ENCODE assay signal across 24 cellular contexts in genomic region chr12:109897029-109897428, GRCh38. TPM values are rescaled to one million over a fixed set of nuclear protein-coding genes. Genes with fewer than 3 reads are reported as not detected.
DNase-seq lines count a peak whose midpoint lies in the region; ATAC-seq, FAIRE-seq and TF ChIP-seq lines count a peak whose summit lies in the region.
"Had no signal": no experiment of that assay in that cellular context is flagged by ENCODE, and none has a peak within 500 bp of the region (broad histone marks: within the 10 kb centered on the region; RNA-seq: fewer than 3 reads in every experiment).

No MANE protein-coding gene starts in this region.

- H2AFZ ChIP-seq in HepG2 (ENCODE audit: low read length), result no peak overlapping the region

- TF ChIP-seq EP300 in HepG2 (IDR thresholded peaks at IDR 0.05; ENCODE audit: low read depth in 2 of 2, low read length in 2 of 2), result no peak
- no peak for TF ChIP-seq EP300 in HepG2 (CRISPR knock-in tag; IDR thresholded peaks at IDR 0.05; ENCODE audit: borderline replicate concordance)

- peak overlapping the region; percentile 12 for H3K27ac Mint-ChIP-seq in neural crest cell (ENCODE audit: unreplicated experiment)

- H3K4me3 ChIP-seq in HepG2 (replicated peaks in 1 of 3; ENCODE audit: insufficient read depth in 1 of 3, low read depth in 2 of 3, low read length in 3 of 3) (no peak overlapping the region), right lobe of liver (no peak overlapping the region)
- H3K4me3 ChIP-seq: A549; BLaER1 treated with 17β-estradiol and CSF1 and Interleukin-3, amounts not matched to agents 10 nM and 100 nM; HAP-1 had no signal

- no TSS peak for BruUV-seq in HepG2 (replicated peaks; lab: Mats Ljungman, UMichigan)

- WGBS in HepG2 (ENCODE audit: low lambda C conversion rate), result 9% methylated on average over 4 of the region's 6 CpGs
- 63% methylated on average over 2 of the region's 6 CpGs for WGBS in right lobe of liver (ENCODE audit: insufficient coverage, low coverage, low lambda C conversion rate, missing lambda C conversion rate)

- H3K9ac ChIP-seq in HepG2 (ENCODE audit: insufficient read depth, low read depth, low read length), result 0 out of 2 replicates have a peak overlapping the region, but pooled peaks have one; percentile 2
- H3K9ac ChIP-seq: BLaER1 treated with 17β-estradiol and CSF1 and Interleukin-3, amounts not matched to agents 10 nM and 100 nM had no signal

- in situ Hi-C loops in HepG2 (cut with HindIII; ENCODE audit: extremely low pct_ligation_motif_present, low pct_unique_long_range_greater_than_20kb), result no loop called here

- H3K36me3 ChIP-seq in HepG2 (replicated peaks in 1 of 2; ENCODE audit: control insufficient read depth in 1 of 2, insufficient read depth in 2 of 2, low read length in 2 of 2) (no peaks in the 10 kb centered on the region), right lobe of liver (no peaks in the 10 kb centered on the region)
- H3K36me3 ChIP-seq: BE2C, HAP-1 had no signal

- H3K4me2 ChIP-seq in HepG2 (ENCODE audit: low read depth, low read length), result peak overlapping the region; percentile 51
- H3K4me2 ChIP-seq: A549; BLaER1 treated with 17β-estradiol and CSF1 and Interleukin-3, amounts not matched to agents 10 nM and 100 nM had no signal

- TF ChIP-seq POLR2A in HepG2 (IDR thresholded peaks at IDR 0.05; ENCODE audit: insufficient read depth in 1 of 2, low read depth in 2 of 2, low read length in 2 of 2) (no peak), right lobe of liver (IDR thresholded peaks at IDR 0.05) (no peak)

- peaks cover 0 to 3% of the 10 kb centered on the region in 2 experiments; a peak in 2 of 5 replicates for H3K27me3 ChIP-seq in HepG2 (ENCODE audit: control insufficient read depth in 1 of 2, insufficient read depth in 2 of 2, low read length in 2 of 2)
- H3K27me3 ChIP-seq in right lobe of liver, result no peaks in the 10 kb centered on the region
- H3K27me3 ChIP-seq: BE2C; BLaER1 treated with 17β-estradiol and CSF1 and Interleukin-3, amounts not matched to agents 10 nM and 100 nM had no signal

- H4K20me1 ChIP-seq in HepG2 (ENCODE audit: insufficient read depth, low read length), result no peaks in the 10 kb centered on the region

- no peak for TF ChIP-seq CTCF in HepG2 (CRISPR knock-in tag; IDR thresholded peaks at IDR 0.05)
- no peak for TF ChIP-seq CTCF in right lobe of liver (IDR thresholded peaks at IDR 0.05)
- TF ChIP-seq CTCF in neural crest cell (conservative IDR thresholded peaks at IDR 0.05), result no peak
- no peak for TF ChIP-seq CTCF in GM10266 (IDR thresholded peaks at IDR 0.05; ENCODE audit: control insufficient read depth, insufficient read depth, low read depth, missing control alignments)

- H3K27me3 Mint-ChIP-seq in neural crest cell (ENCODE audit: low read depth), result peaks cover 5% of the 10 kb centered on the region
- H3K27me3 Mint-ChIP-seq: CD4-positive, alpha-beta T cell had no signal

- H3K4me1 Mint-ChIP-seq in neural crest cell, result peaks cover 20% of the 10 kb centered on the region

- no peaks in the 10 kb centered on the region for H3K9me3 ChIP-seq in HepG2 (ENCODE audit: low read length)
- no peaks in the 10 kb centered on the region for H3K9me3 ChIP-seq in right lobe of liver
- H3K9me3 ChIP-seq: A549; BE2C; BLaER1 treated with 17β-estradiol and CSF1 and Interleukin-3, amounts not matched to agents 10 nM and 100 nM; HAP-1 had no signal

- FAIRE-seq in HepG2 (lab: Jason Lieb, UNC), result no peak
- FAIRE-seq: A549, GM12892, H54 had no signal

- DNase-seq in HepG2 (ENCODE audit: low spot score) (no peak), right lobe of liver (no peak), neural crest cell (ENCODE audit: low read depth, low spot score) (no peak), GM10266 (ENCODE audit: extremely low spot score) (no peak), HCEC 1CT (no peak)
- DNase-seq: 8988T; ACHN; AML-193; BE2C; Calu3; CD4-positive, alpha-beta T cell; COR-L47; DMS53; DMS79 treated with DMSO at 0.1 percent for 48 hours; GF-D8; GOT3 had no signal

- intact Hi-C loops in HepG2 (cut with micrococcal nuclease; ENCODE audit: unreplicated experiment) (no loop called here), right lobe of liver (cut with DNase I) (no loop called here)

- no peaks in the 10 kb centered on the region for H3K36me3 Mint-ChIP-seq in neural crest cell (ENCODE audit: low read depth)

- peaks cover 17% of the 10 kb centered on the region for H3K79me2 ChIP-seq in HepG2 (ENCODE audit: insufficient read depth, low read length)

- ATAC-seq in HepG2, result no peak
- ATAC-seq in right lobe of liver, result no peak
- ATAC-seq in esophagus mucosa, result peak; percentile 49
- ATAC-seq in GM21423 (IDR thresholded peaks at IDR 0.05; ENCODE audit: unreplicated experiment), result no peak
- ATAC-seq: A549 had no signal

- H3K4me1 ChIP-seq in HepG2 (ENCODE audit: insufficient read depth, low read length) (peaks cover 73% of the 10 kb centered on the region), right lobe of liver (peaks cover 0 to 18% (median 6%) of the 10 kb centered on the region in 4 donors)
- H3K4me1 ChIP-seq: BE2C had no signal

- no peaks in the 10 kb centered on the region for H3K9me3 Mint-ChIP-seq in neural crest cell
- H3K9me3 Mint-ChIP-seq: CD4-positive, alpha-beta T cell had no signal

- TF ChIP-seq RAD21 in HepG2 (CRISPR knock-in tag; IDR thresholded peaks at IDR 0.05), result no peak

- H3K27ac ChIP-seq in HepG2 (ENCODE audit: extremely low read length, insufficient read depth, low read length) (no peak overlapping the region), right lobe of liver (no peak overlapping the region)
- H3K27ac ChIP-seq: A549; BLaER1 treated with 17β-estradiol and CSF1 and Interleukin-3, amounts not matched to agents 10 nM and 100 nM had no signal

- H3K4me3 Mint-ChIP-seq in neural crest cell, result peak overlapping the region; percentile 76
- H3K4me3 Mint-ChIP-seq: CD14-positive monocyte had no signal

- CTCF ChIA-PET in HepG2 (lab: Yijun Ruan, JAX; ENCODE audit: low intra/inter-chr PET ratio, low total read pairs), result interaction anchor here (0.7 kb wide), 1 partner anchor 44 kb away, joined by 3 read pairs; no protein-coding TSS in a partner anchor

- POLR2A ChIA-PET in HepG2 (lab: Yijun Ruan, JAX), result no interaction called here

TF ChIP-seq in HepG2, 621 proteins besides CTCF, POLR2A, EP300 and RAD21 (continues in another document):
- TF ChIP-seq CEBPG (CRISPR knock-in tag; IDR thresholded peaks at IDR 0.05), result peak; percentile 53
- no peak for TF ChIP-seq MYC (CRISPR knock-in tag; IDR thresholded peaks at IDR 0.05; ENCODE audit: borderline replicate concordance)

RNA-seq across cellular contexts. Expression of gene TCHP, which starts 3.0 kb away (rescaled TPM):
- 10.4 and 12.2 TPM in 2 replicates for total RNA-seq in HepG2 (2016; rRNA removed; fragmentation: Illumina TruSeq; extraction: Trizol)
- total RNA-seq in HepG2 (2016; cell fraction: cytosol; rRNA removed; fragmentation: Illumina TruSeq; extraction: Trizol; ENCODE audit: low read depth), result 2.5 and 2.6 TPM in 2 replicates
- 8.5 and 11.7 TPM in 2 replicates for total RNA-seq in HepG2 (2016; cell fraction: insoluble cytoplasmic fraction; rRNA removed; fragmentation: Illumina TruSeq; extraction: Trizol)
- total RNA-seq in HepG2 (2016; cell fraction: membrane; rRNA removed; fragmentation: Illumina TruSeq; extraction: Trizol), result 5.2 and 5.6 TPM in 2 replicates
- total RNA-seq in HepG2 (2016; cell fraction: nucleus; rRNA removed; fragmentation: Illumina TruSeq; extraction: Trizol), result 12.5 and 13.8 TPM in 2 replicates
- 6.3 and 6.7 TPM in 2 replicates for polyA plus RNA-seq in HepG2 (2011; rRNA removed)
- 4.3 and 5.7 TPM in 2 replicates for polyA plus RNA-seq in HepG2 (2011; cell fraction: cytosol; rRNA removed)
- 32.3 and 36.3 TPM in 2 replicates for polyA plus RNA-seq in HepG2 (2011; cell fraction: nucleus; rRNA removed)
- polyA plus RNA-seq in HepG2 (2012), result 7.6 and 9.7 TPM in 2 replicates
- 1.2 and 1.4 TPM in 2 replicates for polyA plus RNA-seq in HepG2 (2016; cell fraction: cytosol; fragmentation: Illumina TruSeq; extraction: Trizol; ENCODE audit: low read depth)
- polyA plus RNA-seq in HepG2 (2016; cell fraction: insoluble cytoplasmic fraction; fragmentation: Illumina TruSeq; extraction: Trizol; ENCODE audit: low read depth), result 11.8 and 12.5 TPM in 2 replicates
- 3.1 and 3.4 TPM in 2 replicates for polyA plus RNA-seq in HepG2 (2016; cell fraction: membrane; fragmentation: Illumina TruSeq; extraction: Trizol; ENCODE audit: low read depth)
- polyA plus RNA-seq in HepG2 (2016; cell fraction: nucleus; fragmentation: Illumina TruSeq; extraction: Trizol; ENCODE audit: insufficient read depth, low read depth), result 29.5 and 29.6 TPM in 2 replicates
- polyA minus RNA-seq in HepG2 (2011; rRNA and poly(A)+ RNA removed; ENCODE audit: low replicate concordance), result 5.0 and 14.9 TPM in 2 replicates
- polyA minus RNA-seq in HepG2 (2011; cell fraction: cytosol; rRNA and poly(A)+ RNA removed), result 1.4 and 1.7 TPM in 2 replicates
- 11.3 and 11.8 TPM in 2 replicates for polyA minus RNA-seq in HepG2 (2011; cell fraction: nucleus; rRNA and poly(A)+ RNA removed)
- 1 to 10 TPM; 4.9 to 8.8 (median 6.8) TPM for total RNA-seq in right lobe of liver
- 13.1 TPM for total RNA-seq in esophagus mucosa
- 27.6 and 31.4 TPM in 2 replicates for total RNA-seq in neural crest cell

RNA-seq across cellular contexts. Expression of gene GLTP, which starts 16.7 kb away (rescaled TPM):
- total RNA-seq in HepG2 (2016; rRNA removed; fragmentation: Illumina TruSeq; extraction: Trizol) (12.9 and 13.0 TPM in 2 replicates), right lobe of liver (10 to 100 TPM in 5 of 6 experiments, 1 to 10 TPM in 1; 9.8 to 20.8 (median 13.6) TPM), esophagus mucosa (362 TPM), neural crest cell (32.0 and 34.0 TPM in 2 replicates)
- total RNA-seq in HepG2 (2016; cell fraction: cytosol; rRNA removed; fragmentation: Illumina TruSeq; extraction: Trizol; ENCODE audit: low read depth), result 14.4 and 15.2 TPM in 2 replicates
- total RNA-seq in HepG2 (2016; cell fraction: insoluble cytoplasmic fraction; rRNA removed; fragmentation: Illumina TruSeq; extraction: Trizol), result 12.4 and 12.7 TPM in 2 replicates
- total RNA-seq in HepG2 (2016; cell fraction: membrane; rRNA removed; fragmentation: Illumina TruSeq; extraction: Trizol), result 34.8 and 35.0 TPM in 2 replicates
- total RNA-seq in HepG2 (2016; cell fraction: nucleus; rRNA removed; fragmentation: Illumina TruSeq; extraction: Trizol), result 4.4 and 5.2 TPM in 2 replicates
- polyA plus RNA-seq in HepG2 (2011; rRNA removed), result 10.7 and 11.5 TPM in 2 replicates
- 10.9 and 11.5 TPM in 2 replicates for polyA plus RNA-seq in HepG2 (2011; cell fraction: cytosol; rRNA removed)
- polyA plus RNA-seq in HepG2 (2011; cell fraction: nucleus; rRNA removed), result 3.4 and 4.3 TPM in 2 replicates
- polyA plus RNA-seq in HepG2 (2012), result 12.3 and 13.7 TPM in 2 replicates
- polyA plus RNA-seq in HepG2 (2016; cell fraction: cytosol; fragmentation: Illumina TruSeq; extraction: Trizol; ENCODE audit: low read depth), result 20.7 and 21.8 TPM in 2 replicates
- polyA plus RNA-seq in HepG2 (2016; cell fraction: insoluble cytoplasmic fraction; fragmentation: Illumina TruSeq; extraction: Trizol; ENCODE audit: low read depth), result 17.9 TPM in 2 replicates
- polyA plus RNA-seq in HepG2 (2016; cell fraction: membrane; fragmentation: Illumina TruSeq; extraction: Trizol; ENCODE audit: low read depth), result 36.8 and 38.1 TPM in 2 replicates
- 10.2 and 10.4 TPM in 2 replicates for polyA plus RNA-seq in HepG2 (2016; cell fraction: nucleus; fragmentation: Illumina TruSeq; extraction: Trizol; ENCODE audit: insufficient read depth, low read depth)
- polyA minus RNA-seq in HepG2 (2011; rRNA and poly(A)+ RNA removed; ENCODE audit: low replicate concordance), result 25.4 and 50.4 TPM in 2 replicates
- polyA minus RNA-seq in HepG2 (2011; cell fraction: cytosol; rRNA and poly(A)+ RNA removed), result 16.7 and 19.5 TPM in 2 replicates
- polyA minus RNA-seq in HepG2 (2011; cell fraction: nucleus; rRNA and poly(A)+ RNA removed), result 2.4 and 3.9 TPM in 2 replicates

Comparison
In these comparisons a context has a peak if more than half of its experiments do, and no peak if none do; other contexts are left out.
1. RNA of gene GLTP, which starts 16.7 kb away (total RNA-seq): 362 TPM in esophagus mucosa (single experiment); 32.0 to 34.0 TPM in neural crest cell, 9.8 to 20.8 TPM in right lobe of liver and 4.4 to 35.0 TPM in HepG2; every median in the first group is over 10 times any median in the second.